ENCODE assay signal across 8 cellular contexts in genomic region chr7:47453093-47454056, GRCh38.
DNase-seq lines count a peak whose midpoint lies in the region; ATAC-seq, FAIRE-seq and TF ChIP-seq lines count a peak whose summit lies in the region.

No MANE protein-coding gene starts in this region.

- H3K27me3 ChIP-seq in K562 (ENCODE audit: control insufficient read depth in 2 of 2, insufficient read depth in 2 of 2, low read length in 2 of 2) (peaks cover 0 to 48% of the 10 kb centered on the region in 2 experiments; a peak in 4 of 5 replicates), thyroid gland (no peaks in the 10 kb centered on the region)

- intact Hi-C loops in K562 (cut with micrococcal nuclease): no loop called here
- intact Hi-C loops in left colon (cut with DNase I, micrococcal nuclease): loop anchor here in 1 of 2 donors (10.0 kb wide), 1 partner anchor 121 kb away; no protein-coding TSS in a partner anchor
- intact Hi-C loops in thyroid gland (cut with DNase I): no loop called here
- intact Hi-C loops in activated T-helper 2 cell treated with anti-CD3 and anti-CD28 coated beads, Interferon-gamma antibody, Interleukin-2, Interleukin-4, amounts not matched to agents 10 μg/mL and 5 μg/mL and 100 μg/mL, durations not matched to agents 14 hours and 24 hours and 36 hours (cut with micrococcal nuclease): no loop called here

- no peaks in the 10 kb centered on the region for H3K9me3 ChIP-seq in K562 (replicated peaks; ENCODE audit: control insufficient read depth, insufficient read depth, low read depth, low read length)
- no peaks in the 10 kb centered on the region for H3K9me3 ChIP-seq in thyroid gland

- TF ChIP-seq EP300 in K562 (IDR thresholded peaks at IDR 0.05; ENCODE audit: low read length): no peak

- TF ChIP-seq POLR2A in K562 (conservative IDR thresholded peaks at IDR 0.05): no peak
- peak; percentile 18 to 65 for TF ChIP-seq POLR2A in thyroid gland (IDR thresholded peaks at IDR 0.05)

- no peaks in the 10 kb centered on the region for H3K79me2 ChIP-seq in K562 (ENCODE audit: control insufficient read depth, insufficient read depth, low read length)

- H3K27ac Mint-ChIP-seq in activated T-helper 2 cell treated with anti-CD3 and anti-CD28 coated beads, Interferon-gamma antibody, Interleukin-2, Interleukin-4, amounts not matched to agents 10 μg/mL and 5 μg/mL and 100 μg/mL, durations not matched to agents 14 hours and 24 hours and 36 hours: no peak overlapping the region

- no peaks in the 10 kb centered on the region for H3K36me3 Mint-ChIP-seq in activated T-helper 2 cell treated with anti-CD3 and anti-CD28 coated beads, Interferon-gamma antibody, Interleukin-2, Interleukin-4, amounts not matched to agents 10 μg/mL and 5 μg/mL and 100 μg/mL, durations not matched to agents 14 hours and 24 hours and 36 hours (ENCODE audit: low read depth)

- H2AFZ ChIP-seq in K562 (ENCODE audit: low read depth, low read length): no peak overlapping the region

- no peaks in the 10 kb centered on the region for H3K27me3 Mint-ChIP-seq in activated T-helper 2 cell treated with anti-CD3 and anti-CD28 coated beads, Interferon-gamma antibody, Interleukin-2, Interleukin-4, amounts not matched to agents 10 μg/mL and 5 μg/mL and 100 μg/mL, durations not matched to agents 14 hours and 24 hours and 36 hours (ENCODE audit: low read depth)

- peaks cover 5% of the 10 kb centered on the region for H4K20me1 ChIP-seq in K562 (replicated peaks; ENCODE audit: control insufficient read depth, insufficient read depth, low read length)

- CTCF ChIA-PET in K562 (lab: Yijun Ruan, JAX; ENCODE audit: low intra/inter-chr PET ratio): no interaction called here

- BruUV-seq in K562 (replicated peaks; lab: Mats Ljungman, UMichigan): no TSS peak

- TF ChIP-seq RAD21 in K562 (CRISPR knock-in tag; conservative IDR thresholded peaks at IDR 0.05 in 1 of 2, IDR thresholded peaks at IDR 0.05 in 1 of 2): no peak

- peaks cover 3% of the 10 kb centered on the region for H3K4me1 Mint-ChIP-seq in activated T-helper 2 cell treated with anti-CD3 and anti-CD28 coated beads, Interferon-gamma antibody, Interleukin-2, Interleukin-4, amounts not matched to agents 10 μg/mL and 5 μg/mL and 100 μg/mL, durations not matched to agents 14 hours and 24 hours and 36 hours (ENCODE audit: low read depth)

- H3K4me3 Mint-ChIP-seq in activated T-helper 2 cell treated with anti-CD3 and anti-CD28 coated beads, Interferon-gamma antibody, Interleukin-2, Interleukin-4, amounts not matched to agents 10 μg/mL and 5 μg/mL and 100 μg/mL, durations not matched to agents 14 hours and 24 hours and 36 hours (ENCODE audit: low read depth): no peak overlapping the region

- H3K4me3 ChIP-seq in K562 (no peak overlapping the region), thyroid gland (replicated peaks in 1 of 3) (no peak overlapping the region)

- WGBS in K562 (ENCODE audit: insufficient coverage, low coverage, missing lambda C conversion rate): under 1% methylated on average over 22 of the region's 23 CpGs
- 49 to 58% methylated on average over 22 to 23 of the region's 23 CpGs for WGBS in thyroid gland, 2 donors

- DNase-seq in LHCN-M2 (ENCODE audit: low read depth) (peak; percentile 100), K562 (ENCODE audit: extremely low read depth in 1 of 4, low spot score in 3 of 4) (no peak), left colon (peak; percentile 61 to 73), thyroid gland (peak; percentile 87 to 89), NCI-H187 (lab: John Stamatoyannopoulos, UW) (no peak), cortex of kidney (lab: John Stamatoyannopoulos, UW) (no peak)
- DNase-seq in activated T-helper 2 cell treated with anti-CD3 and anti-CD28 coated beads, Interferon-gamma antibody, Interleukin-2, Interleukin-4, amounts not matched to agents 10 μg/mL and 5 μg/mL and 100 μg/mL, durations not matched to agents 14 hours and 24 hours and 36 hours (ENCODE audit: low spot score): no peak

- H3K36me3 ChIP-seq in K562 (ENCODE audit: control insufficient read depth, insufficient read depth, low read length) (no peaks in the 10 kb centered on the region), thyroid gland (no peaks in the 10 kb centered on the region)

- H3K9me1 ChIP-seq in K562 (ENCODE audit: control insufficient read depth, insufficient read depth, low read length): no peaks in the 10 kb centered on the region

- POLR2A ChIA-PET in K562 (lab: Yijun Ruan, JAX): interaction anchor here (0.6 to 1.4 kb wide), 2 partner anchors 8 to 195 kb away, joined by 3 to 4 read pairs; no protein-coding TSS in a partner anchor

- no peak overlapping the region for H3K4me2 ChIP-seq in K562 (ENCODE audit: insufficient read depth, low read length)

- no peaks in the 10 kb centered on the region for H3K4me1 ChIP-seq in K562 (replicated peaks in 1 of 2; ENCODE audit: control insufficient read depth in 2 of 2, insufficient read depth in 2 of 2, low read length in 2 of 2)
- peaks cover 34 to 57% of the 10 kb centered on the region in 2 donors for H3K4me1 ChIP-seq in thyroid gland

- in situ Hi-C loops in K562 (cut with MboI): no loop called here

- no peak for FAIRE-seq in K562 (lab: Jason Lieb, UNC)

- ATAC-seq in K562 (peak; percentile 25; the same call in 1 of the 3 replicates), left colon (peak; percentile 68), HG03025 (IDR thresholded peaks at IDR 0.05; ENCODE audit: low FRiP score, unreplicated experiment) (no peak)

- H3K9ac ChIP-seq in K562 (ENCODE audit: insufficient read depth in 1 of 2, low read depth in 2 of 2, low read length in 2 of 2): no peak overlapping the region

- no peak overlapping the region for H3K27ac ChIP-seq in K562 (ENCODE audit: extremely low read depth, low read depth, low read length)
- H3K27ac ChIP-seq in thyroid gland: peak overlapping the region; percentile 78 to 85 (median 81)

- no peak for TF ChIP-seq CTCF in K562 (IDR thresholded peaks at IDR 0.05 in 2 of 3, conservative IDR thresholded peaks at IDR 0.05 in 1 of 3; ENCODE audit: insufficient read depth in 2 of 3, low read depth in 1 of 3, low read length in 3 of 3)
- peak in 1 of 6 experiments; percentile 28 for TF ChIP-seq CTCF in thyroid gland (IDR thresholded peaks at IDR 0.05)

- H3K9me3 Mint-ChIP-seq in activated T-helper 2 cell treated with anti-CD3 and anti-CD28 coated beads, Interferon-gamma antibody, Interleukin-2, Interleukin-4, amounts not matched to agents 10 μg/mL and 5 μg/mL and 100 μg/mL, durations not matched to agents 14 hours and 24 hours and 36 hours: no peaks in the 10 kb centered on the region

TF ChIP-seq in K562, 482 proteins besides CTCF, POLR2A, EP300 and RAD21:
- TF ChIP-seq BRF1 (IDR thresholded peaks at IDR 0.05; ENCODE audit: borderline replicate concordance, extremely low read depth, insufficient read length) (no peak), MEIS2 (IDR thresholded peaks at IDR 0.05; ENCODE audit: partially characterized antibody) (peak; percentile 15)

Comparison
In these comparisons a context has a peak if more than half of its experiments do, and no peak if none do; other contexts are left out.
1. DNase-seq: peak in LHCN-M2 (single experiment), left colon (2 of 2) and thyroid gland (2 of 2); none in K562 (0 of 4), NCI-H187 (0 of 2), cortex of kidney (single experiment) and activated T-helper 2 cell treated with anti-CD3 and anti-CD28 coated beads, Interferon-gamma antibody, Interleukin-2, Interleukin-4, amounts not matched to agents 10 μg/mL and 5 μg/mL and 100 μg/mL, durations not matched to agents 14 hours and 24 hours and 36 hours (single experiment).